ENCODE assay signal across 8 cellular contexts in genomic region chr11:123580557-123581275, GRCh38.
DNase-seq lines count a peak whose midpoint lies in the region; ATAC-seq and TF ChIP-seq lines count a peak whose summit lies in the region.

No MANE protein-coding gene starts in this region.

- H3K9me3 ChIP-seq in OCI-LY3 (ENCODE audit: insufficient read depth, low read length): no peaks in the 10 kb centered on the region
- H3K9me3 ChIP-seq in osteoblast (ENCODE audit: low read depth, low read length): no peaks in the 10 kb centered on the region
- no peaks in the 10 kb centered on the region for H3K9me3 ChIP-seq in upper lobe of right lung

- TF ChIP-seq CTCF in OCI-LY3 (IDR thresholded peaks at IDR 0.05; ENCODE audit: low read depth, low read length) (peak; percentile 83), fibroblast of the aortic adventitia (IDR thresholded peaks at IDR 0.05; ENCODE audit: insufficient read depth, low read length) (peak; percentile 96), osteoblast (IDR thresholded peaks at IDR 0.05; ENCODE audit: extremely low read depth, low read depth, low read length) (peak; percentile 82), upper lobe of right lung (IDR thresholded peaks at IDR 0.05) (peak; percentile 93)

- H3K4me3 Mint-ChIP-seq in activated T-cell treated with anti-CD3 and anti-CD28 coated beads, Interleukin-2, amount 50 U/mL, for 4 hours: no peak overlapping the region

- H3K4me1 Mint-ChIP-seq in activated T-cell treated with anti-CD3 and anti-CD28 coated beads, Interleukin-2, amount 50 U/mL, for 4 hours (ENCODE audit: low read depth): peaks cover 20% of the 10 kb centered on the region

- H3K9me3 Mint-ChIP-seq in activated T-cell treated with anti-CD3 and anti-CD28 coated beads, Interleukin-2, amount 50 U/mL, for 4 hours: no peaks in the 10 kb centered on the region

- no peak overlapping the region for H3K9ac ChIP-seq in OCI-LY3 (ENCODE audit: low read length)

- ATAC-seq in GM19351 (IDR thresholded peaks at IDR 0.05; ENCODE audit: unreplicated experiment) (peak; percentile 87), HG03439 (IDR thresholded peaks at IDR 0.05; ENCODE audit: unreplicated experiment) (peak; percentile 66), upper lobe of right lung (peak; percentile 91)
- peak; percentile 83 to 86 for ATAC-seq in activated T-cell treated with anti-CD3 and anti-CD28 coated beads, Interleukin-2, amount 50 U/mL, for 4 hours

- 0 out of 2 replicates have a peak, but pooled peaks cover 5% of the 10 kb centered on the region for H3K27me3 ChIP-seq in OCI-LY3 (ENCODE audit: low read depth, low read length)
- no peaks in the 10 kb centered on the region for H3K27me3 ChIP-seq in osteoblast (ENCODE audit: insufficient read depth, low read length)
- H3K27me3 ChIP-seq in upper lobe of right lung: peaks cover 4% of the 10 kb centered on the region

- H3K4me3 ChIP-seq in OCI-LY3 (ENCODE audit: low read length) (no peak overlapping the region), fibroblast of the aortic adventitia (ENCODE audit: low read depth, low read length) (no peak overlapping the region), osteoblast (ENCODE audit: insufficient read depth, low read length) (no peak overlapping the region), upper lobe of right lung (no peak overlapping the region)

- intact Hi-C loops in upper lobe of right lung (cut with DNase I): no loop called here

- peaks cover 13% of the 10 kb centered on the region for H3K4me1 ChIP-seq in OCI-LY3 (ENCODE audit: low read length)
- H3K4me1 ChIP-seq in osteoblast (ENCODE audit: insufficient read depth, low read length): peaks cover 9% of the 10 kb centered on the region
- H3K4me1 ChIP-seq in upper lobe of right lung: peaks cover 3% of the 10 kb centered on the region

- H3K27ac ChIP-seq in OCI-LY3 (ENCODE audit: low read length) (no peak overlapping the region), osteoblast (ENCODE audit: low read depth, low read length) (no peak overlapping the region), upper lobe of right lung (no peak overlapping the region)

- no peaks in the 10 kb centered on the region for H3K36me3 Mint-ChIP-seq in activated T-cell treated with anti-CD3 and anti-CD28 coated beads, Interleukin-2, amount 50 U/mL, for 4 hours (ENCODE audit: insufficient read depth)

- H3K36me3 ChIP-seq in OCI-LY3 (replicated peaks; ENCODE audit: low read depth, low read length) (no peaks in the 10 kb centered on the region), osteoblast (ENCODE audit: insufficient read depth, low read length) (peaks cover 3% of the 10 kb centered on the region), upper lobe of right lung (no peaks in the 10 kb centered on the region)

- peaks cover 2% of the 10 kb centered on the region for H3K27me3 Mint-ChIP-seq in activated T-cell treated with anti-CD3 and anti-CD28 coated beads, Interleukin-2, amount 50 U/mL, for 4 hours (ENCODE audit: low read depth)

- H4K20me1 ChIP-seq in OCI-LY3 (ENCODE audit: insufficient read depth, low read length) (peaks cover 13% of the 10 kb centered on the region; the same call in 1 of the 2 replicates), osteoblast (ENCODE audit: insufficient read depth, low read length) (peaks cover 54% of the 10 kb centered on the region)

- no peak overlapping the region for H2AFZ ChIP-seq in OCI-LY3 (ENCODE audit: low read depth, low read length)
- no peak overlapping the region for H2AFZ ChIP-seq in osteoblast (ENCODE audit: low read length)

- H3K4me2 ChIP-seq in OCI-LY3 (ENCODE audit: low read length) (peak overlapping the region; percentile 51), osteoblast (ENCODE audit: insufficient read depth, low read length) (no peak overlapping the region)

- DNase-seq in CD1c-positive myeloid dendritic cell (ENCODE audit: extremely low spot score): peak; percentile 69
- DNase-seq in activated T-cell treated with anti-CD3 and anti-CD28 coated beads, Interleukin-2, amount 50 U/mL, for 4 hours: peak; percentile 63
- peak; percentile 36 for DNase-seq in fibroblast of the aortic adventitia (ENCODE audit: low read depth)
- DNase-seq in osteoblast (ENCODE audit: insufficient read length, low spot score, missing footprints): peak; percentile 96
- DNase-seq in upper lobe of right lung: peak; percentile 83

- no peaks in the 10 kb centered on the region for H3K79me2 ChIP-seq in OCI-LY3 (ENCODE audit: low read length)
- peaks cover 2% of the 10 kb centered on the region for H3K79me2 ChIP-seq in osteoblast (ENCODE audit: insufficient read depth, low read length)

Comparison
In these comparisons a context has a peak if more than half of its experiments do, and no peak if none do; other contexts are left out.
1. DNase-seq: peak in every context shown above with its lines; median percentile 96 in osteoblast; 83 in upper lobe of right lung; 69 in CD1c-positive myeloid dendritic cell; 63 in activated T-cell treated with anti-CD3 and anti-CD28 coated beads, Interleukin-2, amount 50 U/mL, for 4 hours; 36 in fibroblast of the aortic adventitia.